Comparison of ENCODE assay signal across 8 cellular contexts in the genomic region with DNA sequence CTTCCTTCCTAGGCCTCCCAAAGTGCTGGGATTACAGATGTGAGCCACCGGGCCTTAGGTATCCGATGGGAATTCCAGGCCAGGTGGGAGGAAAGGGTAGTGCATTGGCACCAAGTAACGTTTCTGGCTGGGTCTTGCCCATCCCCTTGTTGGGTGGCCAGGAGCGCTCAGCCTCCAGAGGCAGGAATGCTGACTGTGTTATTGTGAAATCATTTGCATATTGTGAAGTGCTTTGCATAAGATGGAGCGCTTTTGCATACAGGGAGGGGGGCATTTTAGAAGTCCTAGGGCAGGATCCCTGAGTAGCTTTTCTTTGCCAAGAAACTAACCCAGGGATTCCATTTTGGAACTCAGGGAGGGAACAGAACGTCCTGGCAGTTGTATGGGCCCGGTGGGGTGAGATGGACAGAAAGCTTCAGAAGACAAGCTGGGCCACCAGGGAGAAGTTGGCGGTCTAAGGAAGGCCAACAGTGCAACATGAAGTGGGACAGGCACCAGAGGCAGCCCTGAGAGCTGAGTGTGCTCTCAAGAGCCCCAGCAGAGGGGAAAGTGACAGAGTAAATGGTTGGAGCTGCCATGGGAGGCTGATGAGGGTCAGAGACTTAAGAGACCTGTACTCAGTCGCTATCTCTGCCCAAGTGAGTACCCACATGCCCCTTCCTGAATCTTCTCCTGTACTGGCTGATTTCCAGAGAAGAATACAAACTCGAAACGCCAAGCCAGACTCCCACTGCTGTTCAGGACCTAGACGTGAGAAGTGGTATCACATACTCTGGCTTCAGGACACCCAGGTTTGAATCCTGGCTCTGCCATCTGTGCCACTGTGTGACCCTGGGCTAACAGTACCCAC. TPM values are rescaled to one million over a fixed set of nuclear protein-coding genes. Genes with fewer than 3 reads are reported as not detected.
DNase-seq lines count a peak whose midpoint lies in the region; ATAC-seq and TF ChIP-seq lines count a peak whose summit lies in the region.

No MANE protein-coding gene starts in this region.

- peaks cover 30% of the 10 kb centered on the region for H3K4me1 ChIP-seq in mammary epithelial cell (ENCODE audit: insufficient read depth, low read length)

- dilution Hi-C loops in mammary epithelial cell (cut with HindIII; ENCODE audit: low sequenced_read_pairs), result loop anchor here (5.0 kb wide), 1 partner anchor 35 kb away; no protein-coding TSS in a partner anchor

- peaks cover 2% of the 10 kb centered on the region for H3K36me3 ChIP-seq in mammary epithelial cell (ENCODE audit: insufficient read depth, low read length)

- H3K27me3 ChIP-seq in mammary epithelial cell (ENCODE audit: insufficient read depth, low read length), result no peaks in the 10 kb centered on the region

- peak overlapping the region; percentile 83 for H3K4me2 ChIP-seq in mammary epithelial cell (ENCODE audit: insufficient read depth, low read depth, low read length)

- intact Hi-C loops in mammary epithelial cell (cut with micrococcal nuclease), result loop anchor here (5.0 kb wide), 1 partner anchor 230 kb away; a partner anchor contains a TSS

- peak overlapping the region; percentile 70 for H2AFZ ChIP-seq in mammary epithelial cell (ENCODE audit: low read depth, low read length)

- H3K4me3 ChIP-seq in AG09309 (ENCODE audit: control insufficient read depth, low read depth, low read length) (peak overlapping the region; percentile 50), LNCaP clone FGC (ENCODE audit: low read depth, low read length) (peak overlapping the region; percentile 83), mammary epithelial cell (replicated peaks in 1 of 3; ENCODE audit: insufficient read depth in 1 of 3, low read depth in 2 of 3, low read length in 3 of 3) (peak overlapping the region; percentile 37 to 68 (median 60))

- TF ChIP-seq CTCF in AG09309 (IDR thresholded peaks at IDR 0.05; ENCODE audit: control insufficient read depth, insufficient read depth, low read depth, low read length, missing control alignments), result peak; percentile 29
- TF ChIP-seq CTCF in LNCaP clone FGC (IDR thresholded peaks at IDR 0.05; ENCODE audit: control insufficient read depth, extremely low read depth, insufficient read depth), result no peak
- peak; percentile 10 to 28 for TF ChIP-seq CTCF in mammary epithelial cell (conservative IDR thresholded peaks at IDR 0.05 in 1 of 2, IDR thresholded peaks at IDR 0.05 in 1 of 2; ENCODE audit: extremely low read depth in 1 of 2, insufficient read depth in 1 of 2, low read depth in 1 of 2, low read length in 2 of 2)

- H3K79me2 ChIP-seq in mammary epithelial cell (ENCODE audit: insufficient read depth, low read length), result peaks cover 34% of the 10 kb centered on the region

- CTCF ChIA-PET in mammary epithelial cell (lab: Charles Lee; ENCODE audit: low non-redundant PET), result interaction anchor here (0.7 to 1.0 kb wide), 2 partner anchors 29 to 33 kb away, joined by 3 to 13 read pairs; a partner anchor contains a TSS

- ATAC-seq in GM21619 (IDR thresholded peaks at IDR 0.05; ENCODE audit: unreplicated experiment), result no peak
- no peak for ATAC-seq in GM19397 (IDR thresholded peaks at IDR 0.05; ENCODE audit: unreplicated experiment)

- no TSS peak for BruUV-seq in mammary epithelial cell (replicated peaks; lab: Mats Ljungman, UMichigan)

- peak overlapping the region; percentile 58 for H3K27ac ChIP-seq in mammary epithelial cell (ENCODE audit: insufficient read depth, low read depth, low read length)

- 38% methylated on average over 12 of the region's 12 CpGs for WGBS in mammary epithelial cell (ENCODE audit: low coverage, missing lambda C conversion rate)

- H4K20me1 ChIP-seq in mammary epithelial cell (ENCODE audit: insufficient read depth, low read length), result no peaks in the 10 kb centered on the region

- no peaks in the 10 kb centered on the region for H3K9me3 ChIP-seq in mammary epithelial cell (replicated peaks; ENCODE audit: insufficient read depth, low read length)

- in situ Hi-C loops in mammary epithelial cell (cut with MboI; ENCODE audit: low sequenced_read_pairs in 2 of 2), result no loop called here

- H3K9ac ChIP-seq in mammary epithelial cell (ENCODE audit: insufficient read depth, low read length), result peak overlapping the region; percentile 65

- DNase-seq in AG09309 (ENCODE audit: low read depth) (no peak), LNCaP clone FGC (ENCODE audit: low read depth) (no peak), mammary epithelial cell (no peak), midbrain (lab: John Stamatoyannopoulos, UW) (peak; percentile 54), occipital lobe (lab: John Stamatoyannopoulos, UW) (no peak), NOMO-1 treated with dmso at 0.1 percent for 144 hours (lab: John Stamatoyannopoulos, UW; ENCODE audit: unreplicated experiment) (no peak)

RNA-seq across cellular contexts. Expression of a gene that starts 1.3 kb away (rescaled TPM):
- 10 to 100 TPM; 55.5 to 97.2 TPM for total RNA-seq in mammary epithelial cell
- polyA plus RNA-seq in mammary epithelial cell, result 57.1 TPM
- 31.6 TPM for polyA minus RNA-seq in mammary epithelial cell
- total RNA-seq in occipital lobe, result 8.9 TPM

RNA-seq across cellular contexts. Expression of a gene that starts 19.1 kb away (rescaled TPM):
- total RNA-seq in mammary epithelial cell (100 to 1,000 TPM in 1 of 2 donors, 10 to 100 TPM in 1; 72.7 to 142 TPM), occipital lobe (69.1 TPM)
- 168 TPM for polyA plus RNA-seq in mammary epithelial cell
- 202 TPM for polyA minus RNA-seq in mammary epithelial cell

RNA-seq across cellular contexts. Expression of a gene that starts 28.8 kb away (rescaled TPM):
- total RNA-seq in mammary epithelial cell, result not detected
- polyA plus RNA-seq in mammary epithelial cell, result not detected
- not detected for polyA minus RNA-seq in mammary epithelial cell
- total RNA-seq in occipital lobe, result 0.78 TPM

RNA-seq across cellular contexts. Expression of a gene that starts 41.8 kb away (rescaled TPM):
- total RNA-seq in mammary epithelial cell (under 1 TPM; 0.17 to 0.99 TPM), occipital lobe (not detected)
- polyA plus RNA-seq in mammary epithelial cell, result 0.05 TPM
- polyA minus RNA-seq in mammary epithelial cell, result not detected

RNA-seq across cellular contexts. Expression of a gene that starts 54.6 kb away (rescaled TPM):
- not detected for total RNA-seq in mammary epithelial cell
- polyA plus RNA-seq in mammary epithelial cell, result not detected
- polyA minus RNA-seq in mammary epithelial cell, result not detected
- total RNA-seq in occipital lobe, result not detected
